26 cellular contexts compared by ENCODE assay signal in genomic region chr1:110288111-110288510, GRCh38.
"Had no signal": no experiment of that assay in that cellular context is flagged by ENCODE, and none has a peak within 500 bp of the region (broad histone marks: within the 10 kb centered on the region; RNA-seq: fewer than 3 reads in every experiment).

No MANE protein-coding gene starts in this region.

- H3K9me2 ChIP-seq: SK-N-SH had no signal

- H3K4me1 ChIP-seq: SJCRH30 had no signal

- H3K4me2 ChIP-seq: SK-N-SH had no signal

- H3K27me3 ChIP-seq: brain microvascular endothelial cell, cardiac muscle cell, SJCRH30 had no signal

- H3K9ac ChIP-seq: SK-N-SH had no signal

- H3K36me3 ChIP-seq: brain microvascular endothelial cell, cardiac muscle cell, SJCRH30, WERI-Rb-1 had no signal

- H3K4me3 ChIP-seq: cardiac muscle cell, SJCRH30 had no signal

- H3K9me3 ChIP-seq: SJCRH30, SK-N-SH had no signal

- DNase-seq: activated CD4-positive, alpha-beta memory T cell treated with anti-CD3 and anti-CD28 coated beads, Interleukin-2, amount 10 ng/mL, durations not matched to agents 7 days and 5 days; activated CD4-positive, alpha-beta T cell treated with anti-CD3 and anti-CD28 coated beads for 36 hours; activated CD4-positive, alpha-beta T cell treated with anti-CD3 and anti-CD28 coated beads, Interleukin-2, amount 50 U/mL, for 1 hour; activated gamma-delta T cell; activated naive CD4-positive, alpha-beta T cell treated with anti-CD3 and anti-CD28 coated beads, Interleukin-2, amount 10 ng/mL, durations not matched to agents 7 days and 5 days; activated naive CD8-positive, alpha-beta T cell treated with anti-CD3 and anti-CD28 coated beads for 36 hours; activated T-cell treated with anti-CD3 and anti-CD28 coated beads for 4 hours; activated T-cell treated with anti-CD3 and anti-CD28 coated beads, Interleukin-2, amount 50 U/mL, for 48 hours; brain microvascular endothelial cell; Karpas-422; NCI-H1092; NCI-H1417; NCI-H1694; NCI-H2029 treated with DMSO at 0.1 percent for 48 hours; NCI-H446; NCI-H526 treated with DMSO at 0.1 percent for 48 hours; NCI-H82; Right ventricle myocardium superior; SJCRH30; SK-N-SH; T-helper 1 cell; WERI-Rb-1 had no signal

- ATAC-seq: activated CD4-positive, alpha-beta T cell treated with anti-CD3 and anti-CD28 coated beads for 36 hours; activated T-helper 17 cell treated with anti-CD3 and anti-CD28 coated beads, Interleukin-2, amount 50 U/mL, for 72 hours; Panc1 had no signal

- H3K27ac ChIP-seq: brain microvascular endothelial cell, cardiac muscle cell, RWPE1, SJCRH30, WERI-Rb-1 had no signal
